9 cellular contexts compared by ENCODE assay signal in genomic region chr6:24949020-24949569, GRCh38. TPM values are rescaled to one million over a fixed set of nuclear protein-coding genes. Genes with fewer than 3 reads are reported as not detected.
DNase-seq lines count a peak whose midpoint lies in the region; ATAC-seq and TF ChIP-seq lines count a peak whose summit lies in the region.
"Had no signal": no experiment of that assay in that cellular context is flagged by ENCODE, and none has a peak within 500 bp of the region (broad histone marks: within the 10 kb centered on the region; RNA-seq: fewer than 3 reads in every experiment).

No MANE protein-coding gene starts in this region.

- POLR2A ChIA-PET in GM10248 (lab: Yijun Ruan, JAX) (no interaction called here), PC-9 (lab: Charles Lee; ENCODE audit: unreplicated experiment) (interaction anchor here (0.8 kb wide), 1 partner anchor 17 kb away, joined by 5 read pairs; no protein-coding TSS in a partner anchor)

- no peak overlapping the region for H3K4me2 ChIP-seq in PC-9

- no peaks in the 10 kb centered on the region for H3K79me2 ChIP-seq in PC-9 (ENCODE audit: low read depth)

- no peaks in the 10 kb centered on the region for H3K27me3 ChIP-seq in MG63
- no peaks in the 10 kb centered on the region for H3K27me3 ChIP-seq in vagina
- no peaks in the 10 kb centered on the region for H3K27me3 ChIP-seq in PC-9 (ENCODE audit: insufficient read depth, low read depth)

- H3K27ac ChIP-seq in vagina (no peak overlapping the region), PC-9 (no peak overlapping the region)

- DNase-seq in GM10248 (ENCODE audit: extremely low spot score) (peak; percentile 72), MG63 (no peak), HuH-7.5 (ENCODE audit: low spot score) (no peak), vagina (ENCODE audit: extremely low spot score in 2 of 2) (no peak), PC-9 (no peak)
- peak; percentile 70 for DNase-seq in activated T-helper 2 cell treated with anti-CD3 and anti-CD28 coated beads, Interferon-gamma antibody, Interleukin-2, Interleukin-4, amounts not matched to agents 10 μg/mL and 5 μg/mL and 100 μg/mL, durations not matched to agents 14 hours and 24 hours and 36 hours (ENCODE audit: low spot score)

- H3K36me3 Mint-ChIP-seq in activated T-helper 2 cell treated with anti-CD3 and anti-CD28 coated beads, Interferon-gamma antibody, Interleukin-2, Interleukin-4, amounts not matched to agents 10 μg/mL and 5 μg/mL and 100 μg/mL, durations not matched to agents 14 hours and 24 hours and 36 hours (ENCODE audit: low read depth) = peaks cover 47% of the 10 kb centered on the region

- peak overlapping the region; percentile 22 for H3K4me3 Mint-ChIP-seq in activated T-helper 2 cell treated with anti-CD3 and anti-CD28 coated beads, Interferon-gamma antibody, Interleukin-2, Interleukin-4, amounts not matched to agents 10 μg/mL and 5 μg/mL and 100 μg/mL, durations not matched to agents 14 hours and 24 hours and 36 hours (ENCODE audit: low read depth)

- TF ChIP-seq POLR2A in vagina (IDR thresholded peaks at IDR 0.05) = no peak

- H3F3A ChIP-seq in PC-9 (ENCODE audit: insufficient read depth, low read depth) = no peaks in the 10 kb centered on the region

- H3K4me3 ChIP-seq in MG63 (no peak overlapping the region), vagina (no peak overlapping the region), PC-9 (no peak overlapping the region)

- intact Hi-C loops in activated T-helper 2 cell treated with anti-CD3 and anti-CD28 coated beads, Interferon-gamma antibody, Interleukin-2, Interleukin-4, amounts not matched to agents 10 μg/mL and 5 μg/mL and 100 μg/mL, durations not matched to agents 14 hours and 24 hours and 36 hours (cut with micrococcal nuclease) = no loop called here
- intact Hi-C loops in vagina (cut with DNase I) (no loop called here), PC-9 (cut with micrococcal nuclease; ENCODE audit: unreplicated experiment) (no loop called here)

- CTCF ChIA-PET in GM10248 (lab: Yijun Ruan, JAX) = interaction anchor here (0.9 to 3.7 kb wide), 7 partner anchors 8 to 77 kb away, joined by 3 to 27 read pairs (median 3); partner anchors contain the start of gene RIPOR2
- CTCF ChIA-PET in PC-9 (lab: Charles Lee) = no interaction called here

- no peaks in the 10 kb centered on the region for H4K20me1 ChIP-seq in PC-9 (ENCODE audit: insufficient read depth)

- no peaks in the 10 kb centered on the region for H3K9me2 ChIP-seq in PC-9 (ENCODE audit: insufficient read depth)

- no peak for TF ChIP-seq CTCF in GM10248 (IDR thresholded peaks at IDR 0.05; ENCODE audit: control extremely low read depth, extremely low read depth, low read depth, missing control alignments)
- no peak for TF ChIP-seq CTCF in vagina (IDR thresholded peaks at IDR 0.05)
- no peak for TF ChIP-seq CTCF in PC-9 (conservative IDR thresholded peaks at IDR 0.05)

- H2AFZ ChIP-seq in PC-9 = no peak overlapping the region

- peaks cover 25% of the 10 kb centered on the region for H3K9me3 Mint-ChIP-seq in activated T-helper 2 cell treated with anti-CD3 and anti-CD28 coated beads, Interferon-gamma antibody, Interleukin-2, Interleukin-4, amounts not matched to agents 10 μg/mL and 5 μg/mL and 100 μg/mL, durations not matched to agents 14 hours and 24 hours and 36 hours

- H3K4me1 Mint-ChIP-seq in activated T-helper 2 cell treated with anti-CD3 and anti-CD28 coated beads, Interferon-gamma antibody, Interleukin-2, Interleukin-4, amounts not matched to agents 10 μg/mL and 5 μg/mL and 100 μg/mL, durations not matched to agents 14 hours and 24 hours and 36 hours (ENCODE audit: low read depth) = peaks cover 61% of the 10 kb centered on the region

- BruUV-seq in PC-9 (replicated peaks; lab: Mats Ljungman, UMichigan) = no TSS peak

- H3K27me3 Mint-ChIP-seq in activated T-helper 2 cell treated with anti-CD3 and anti-CD28 coated beads, Interferon-gamma antibody, Interleukin-2, Interleukin-4, amounts not matched to agents 10 μg/mL and 5 μg/mL and 100 μg/mL, durations not matched to agents 14 hours and 24 hours and 36 hours (ENCODE audit: low read depth) = no peaks in the 10 kb centered on the region

- H3K36me3 ChIP-seq in MG63 (no peaks in the 10 kb centered on the region), vagina (no peaks in the 10 kb centered on the region), PC-9 (ENCODE audit: low read depth) (no peaks in the 10 kb centered on the region)

- ATAC-seq in GM19463 (IDR thresholded peaks at IDR 0.05; ENCODE audit: unreplicated experiment) (peak; percentile 91), HG03378 (IDR thresholded peaks at IDR 0.05; ENCODE audit: unreplicated experiment) (peak; percentile 93)

- H3K9me3 ChIP-seq in MG63 (peaks cover 6% of the 10 kb centered on the region; the same call in 1 of the 2 replicates), vagina (no peaks in the 10 kb centered on the region), PC-9 (ENCODE audit: insufficient read depth, low read depth) (no peaks in the 10 kb centered on the region)

- H3K27ac Mint-ChIP-seq in activated T-helper 2 cell treated with anti-CD3 and anti-CD28 coated beads, Interferon-gamma antibody, Interleukin-2, Interleukin-4, amounts not matched to agents 10 μg/mL and 5 μg/mL and 100 μg/mL, durations not matched to agents 14 hours and 24 hours and 36 hours = peak overlapping the region; percentile 87

- H3K4me1 ChIP-seq in vagina (no peaks in the 10 kb centered on the region), PC-9 (replicated peaks; ENCODE audit: insufficient read depth) (no peaks in the 10 kb centered on the region)

RNA-seq across cellular contexts. Expression of gene RIPOR2, which starts 13.3 kb away (rescaled TPM):
- 8.5 and 9.4 TPM in 2 replicates for total RNA-seq in activated T-helper 2 cell treated with anti-CD3 and anti-CD28 coated beads, Interferon-gamma antibody, Interleukin-2, Interleukin-4, amounts not matched to agents 10 μg/mL and 5 μg/mL and 100 μg/mL, durations not matched to agents 14 hours and 24 hours and 36 hours
- total RNA-seq in MG63 (2014; rRNA removed; shearing (Covaris generic); ENCODE audit: low replicate concordance) = 0.40 and 0.42 TPM in 2 replicates
- total RNA-seq in vagina = 19.4 TPM
- 0.63 and 0.94 TPM in 2 replicates for total RNA-seq in PC-9 (2021)
- total RNA-seq: glomerular endothelial cell had no signal

Comparison
In these comparisons a context has a peak if more than half of its experiments do, and no peak if none do; other contexts are left out.
1. DNase-seq: peak in GM10248 (single experiment) and activated T-helper 2 cell treated with anti-CD3 and anti-CD28 coated beads, Interferon-gamma antibody, Interleukin-2, Interleukin-4, amounts not matched to agents 10 μg/mL and 5 μg/mL and 100 μg/mL, durations not matched to agents 14 hours and 24 hours and 36 hours (single experiment); none in MG63 (single experiment), HuH-7.5 (single experiment), vagina (0 of 2) and PC-9 (0 of 2).